In the genomic region with DNA sequence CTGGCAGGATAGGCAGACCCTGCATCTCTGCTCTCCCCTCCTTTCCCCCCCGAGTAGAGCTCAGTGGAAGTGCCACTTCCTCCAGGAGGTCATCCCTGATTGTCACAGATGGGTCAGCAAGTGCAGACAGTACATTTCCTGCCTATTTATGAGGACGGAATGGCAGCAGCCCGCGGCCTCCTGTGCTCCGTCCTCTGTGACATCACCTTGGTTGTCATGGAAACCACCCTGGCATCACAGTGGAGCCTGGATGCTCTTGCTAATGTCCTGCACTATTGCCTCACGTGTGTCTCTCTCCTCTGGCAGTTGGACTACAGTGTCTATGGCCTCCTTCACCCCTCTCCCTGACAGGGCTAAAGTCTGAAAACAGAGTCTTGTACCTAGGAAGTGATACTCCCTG, we compare ENCODE assay signal across 2 cellular contexts.
TF ChIP-seq lines count a peak whose summit lies in the region.

No MANE protein-coding gene starts in this region.

TF ChIP-seq in SK-N-SH, 30 proteins besides CTCF, POLR2A, EP300 and RAD21 (continued from another document):
- TF ChIP-seq, protein P1, sequence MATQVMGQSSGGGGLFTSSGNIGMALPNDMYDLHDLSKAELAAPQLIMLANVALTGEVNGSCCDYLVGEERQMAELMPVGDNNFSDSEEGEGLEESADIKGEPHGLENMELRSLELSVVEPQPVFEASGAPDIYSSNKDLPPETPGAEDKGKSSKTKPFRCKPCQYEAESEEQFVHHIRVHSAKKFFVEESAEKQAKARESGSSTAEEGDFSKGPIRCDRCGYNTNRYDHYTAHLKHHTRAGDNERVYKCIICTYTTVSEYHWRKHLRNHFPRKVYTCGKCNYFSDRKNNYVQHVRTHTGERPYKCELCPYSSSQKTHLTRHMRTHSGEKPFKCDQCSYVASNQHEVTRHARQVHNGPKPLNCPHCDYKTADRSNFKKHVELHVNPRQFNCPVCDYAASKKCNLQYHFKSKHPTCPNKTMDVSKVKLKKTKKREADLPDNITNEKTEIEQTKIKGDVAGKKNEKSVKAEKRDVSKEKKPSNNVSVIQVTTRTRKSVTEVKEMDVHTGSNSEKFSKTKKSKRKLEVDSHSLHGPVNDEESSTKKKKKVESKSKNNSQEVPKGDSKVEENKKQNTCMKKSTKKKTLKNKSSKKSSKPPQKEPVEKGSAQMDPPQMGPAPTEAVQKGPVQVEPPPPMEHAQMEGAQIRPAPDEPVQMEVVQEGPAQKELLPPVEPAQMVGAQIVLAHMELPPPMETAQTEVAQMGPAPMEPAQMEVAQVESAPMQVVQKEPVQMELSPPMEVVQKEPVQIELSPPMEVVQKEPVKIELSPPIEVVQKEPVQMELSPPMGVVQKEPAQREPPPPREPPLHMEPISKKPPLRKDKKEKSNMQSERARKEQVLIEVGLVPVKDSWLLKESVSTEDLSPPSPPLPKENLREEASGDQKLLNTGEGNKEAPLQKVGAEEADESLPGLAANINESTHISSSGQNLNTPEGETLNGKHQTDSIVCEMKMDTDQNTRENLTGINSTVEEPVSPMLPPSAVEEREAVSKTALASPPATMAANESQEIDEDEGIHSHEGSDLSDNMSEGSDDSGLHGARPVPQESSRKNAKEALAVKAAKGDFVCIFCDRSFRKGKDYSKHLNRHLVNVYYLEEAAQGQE (IDR thresholded peaks at IDR 0.05; ENCODE audit: low read depth, low read length): no peak
- TF ChIP-seq TEAD4 (IDR thresholded peaks at IDR 0.05; ENCODE audit: borderline replicate concordance, insufficient read depth): no peak
- TF ChIP-seq FOXJ3 (CRISPR knock-in tag; IDR thresholded peaks at IDR 0.05): no peak
- TF ChIP-seq, protein P2, sequence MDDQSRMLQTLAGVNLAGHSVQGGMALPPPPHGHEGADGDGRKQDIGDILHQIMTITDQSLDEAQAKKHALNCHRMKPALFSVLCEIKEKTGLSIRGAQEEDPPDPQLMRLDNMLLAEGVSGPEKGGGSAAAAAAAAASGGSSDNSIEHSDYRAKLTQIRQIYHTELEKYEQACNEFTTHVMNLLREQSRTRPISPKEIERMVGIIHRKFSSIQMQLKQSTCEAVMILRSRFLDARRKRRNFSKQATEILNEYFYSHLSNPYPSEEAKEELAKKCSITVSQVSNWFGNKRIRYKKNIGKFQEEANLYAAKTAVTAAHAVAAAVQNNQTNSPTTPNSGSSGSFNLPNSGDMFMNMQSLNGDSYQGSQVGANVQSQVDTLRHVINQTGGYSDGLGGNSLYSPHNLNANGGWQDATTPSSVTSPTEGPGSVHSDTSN (IDR thresholded peaks at IDR 0.05): no peak
- no peak for TF ChIP-seq MXI1 (IDR thresholded peaks at IDR 0.05; ENCODE audit: low read depth, low read length)
- TF ChIP-seq JUND (IDR thresholded peaks at IDR 0.05): no peak
- TF ChIP-seq TAF1 (IDR thresholded peaks at IDR 0.05; ENCODE audit: borderline replicate concordance, low read depth, low read length): no peak
- no peak for TF ChIP-seq RXRA (IDR thresholded peaks at IDR 0.05; ENCODE audit: borderline replicate concordance, low read depth)
- TF ChIP-seq POLR2AphosphoS5 (IDR thresholded peaks at IDR 0.05; ENCODE audit: low read depth, low read length): no peak
- no peak for TF ChIP-seq SMC3 (IDR thresholded peaks at IDR 0.05; ENCODE audit: low read depth, low read length)
- TF ChIP-seq, protein P3, sequence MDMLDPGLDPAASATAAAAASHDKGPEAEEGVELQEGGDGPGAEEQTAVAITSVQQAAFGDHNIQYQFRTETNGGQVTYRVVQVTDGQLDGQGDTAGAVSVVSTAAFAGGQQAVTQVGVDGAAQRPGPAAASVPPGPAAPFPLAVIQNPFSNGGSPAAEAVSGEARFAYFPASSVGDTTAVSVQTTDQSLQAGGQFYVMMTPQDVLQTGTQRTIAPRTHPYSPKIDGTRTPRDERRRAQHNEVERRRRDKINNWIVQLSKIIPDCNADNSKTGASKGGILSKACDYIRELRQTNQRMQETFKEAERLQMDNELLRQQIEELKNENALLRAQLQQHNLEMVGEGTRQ (IDR thresholded peaks at IDR 0.05; ENCODE audit: borderline replicate concordance, low read depth, low read length): no peak
- TF ChIP-seq, protein P4, sequence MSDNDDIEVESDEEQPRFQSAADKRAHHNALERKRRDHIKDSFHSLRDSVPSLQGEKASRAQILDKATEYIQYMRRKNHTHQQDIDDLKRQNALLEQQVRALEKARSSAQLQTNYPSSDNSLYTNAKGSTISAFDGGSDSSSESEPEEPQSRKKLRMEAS (IDR thresholded peaks at IDR 0.05; ENCODE audit: low read depth): no peak
- no peak for TF ChIP-seq GABPA (IDR thresholded peaks at IDR 0.05; ENCODE audit: low read depth)
- no peak for TF ChIP-seq GATA2 (CRISPR knock-in tag; IDR thresholded peaks at IDR 0.05)
- TF ChIP-seq YY1 (IDR thresholded peaks at IDR 0.05; ENCODE audit: low read depth): no peak
- no peak for TF ChIP-seq FOSL2 (IDR thresholded peaks at IDR 0.05; ENCODE audit: borderline replicate concordance, low read depth)
- TF ChIP-seq FOXM1 (IDR thresholded peaks at IDR 0.05; ENCODE audit: low read depth): no peak

TF ChIP-seq in SK-N-SH treated with all-trans-retinoic acid at 6 μM for 48 hours, 23 proteins besides CTCF, POLR2A, EP300 and RAD21 (continued from another document):
- TF ChIP-seq, protein P5, sequence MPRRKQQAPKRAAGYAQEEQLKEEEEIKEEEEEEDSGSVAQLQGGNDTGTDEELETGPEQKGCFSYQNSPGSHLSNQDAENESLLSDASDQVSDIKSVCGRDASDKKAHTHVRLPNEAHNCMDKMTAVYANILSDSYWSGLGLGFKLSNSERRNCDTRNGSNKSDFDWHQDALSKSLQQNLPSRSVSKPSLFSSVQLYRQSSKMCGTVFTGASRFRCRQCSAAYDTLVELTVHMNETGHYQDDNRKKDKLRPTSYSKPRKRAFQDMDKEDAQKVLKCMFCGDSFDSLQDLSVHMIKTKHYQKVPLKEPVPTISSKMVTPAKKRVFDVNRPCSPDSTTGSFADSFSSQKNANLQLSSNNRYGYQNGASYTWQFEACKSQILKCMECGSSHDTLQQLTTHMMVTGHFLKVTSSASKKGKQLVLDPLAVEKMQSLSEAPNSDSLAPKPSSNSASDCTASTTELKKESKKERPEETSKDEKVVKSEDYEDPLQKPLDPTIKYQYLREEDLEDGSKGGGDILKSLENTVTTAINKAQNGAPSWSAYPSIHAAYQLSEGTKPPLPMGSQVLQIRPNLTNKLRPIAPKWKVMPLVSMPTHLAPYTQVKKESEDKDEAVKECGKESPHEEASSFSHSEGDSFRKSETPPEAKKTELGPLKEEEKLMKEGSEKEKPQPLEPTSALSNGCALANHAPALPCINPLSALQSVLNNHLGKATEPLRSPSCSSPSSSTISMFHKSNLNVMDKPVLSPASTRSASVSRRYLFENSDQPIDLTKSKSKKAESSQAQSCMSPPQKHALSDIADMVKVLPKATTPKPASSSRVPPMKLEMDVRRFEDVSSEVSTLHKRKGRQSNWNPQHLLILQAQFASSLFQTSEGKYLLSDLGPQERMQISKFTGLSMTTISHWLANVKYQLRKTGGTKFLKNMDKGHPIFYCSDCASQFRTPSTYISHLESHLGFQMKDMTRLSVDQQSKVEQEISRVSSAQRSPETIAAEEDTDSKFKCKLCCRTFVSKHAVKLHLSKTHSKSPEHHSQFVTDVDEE (CRISPR knock-in tag; IDR thresholded peaks at IDR 0.05): no peak
- TF ChIP-seq ZFP30 (CRISPR knock-in tag; IDR thresholded peaks at IDR 0.05) (no peak), OSR1 (CRISPR knock-in tag; IDR thresholded peaks at IDR 0.05) (no peak), ESRRG (CRISPR knock-in tag; IDR thresholded peaks at IDR 0.05) (no peak), ZC3H10 (CRISPR knock-in tag; IDR thresholded peaks at IDR 0.05) (no peak), GLIS3 (CRISPR knock-in tag; IDR thresholded peaks at IDR 0.05) (no peak), TCF4 (CRISPR knock-in tag; IDR thresholded peaks at IDR 0.05; ENCODE audit: borderline replicate concordance) (no peak), ZNF8 (CRISPR knock-in tag; IDR thresholded peaks at IDR 0.05) (no peak), ZFP3 (CRISPR knock-in tag; IDR thresholded peaks at IDR 0.05) (no peak), SNAI2 (CRISPR knock-in tag; IDR thresholded peaks at IDR 0.05) (no peak), TOX (CRISPR knock-in tag; IDR thresholded peaks at IDR 0.05; ENCODE audit: borderline replicate concordance) (no peak), RARB (CRISPR knock-in tag; IDR thresholded peaks at IDR 0.05) (no peak), ISL1 (CRISPR knock-in tag; IDR thresholded peaks at IDR 0.05) (no peak)
- TF ChIP-seq, protein P6, sequence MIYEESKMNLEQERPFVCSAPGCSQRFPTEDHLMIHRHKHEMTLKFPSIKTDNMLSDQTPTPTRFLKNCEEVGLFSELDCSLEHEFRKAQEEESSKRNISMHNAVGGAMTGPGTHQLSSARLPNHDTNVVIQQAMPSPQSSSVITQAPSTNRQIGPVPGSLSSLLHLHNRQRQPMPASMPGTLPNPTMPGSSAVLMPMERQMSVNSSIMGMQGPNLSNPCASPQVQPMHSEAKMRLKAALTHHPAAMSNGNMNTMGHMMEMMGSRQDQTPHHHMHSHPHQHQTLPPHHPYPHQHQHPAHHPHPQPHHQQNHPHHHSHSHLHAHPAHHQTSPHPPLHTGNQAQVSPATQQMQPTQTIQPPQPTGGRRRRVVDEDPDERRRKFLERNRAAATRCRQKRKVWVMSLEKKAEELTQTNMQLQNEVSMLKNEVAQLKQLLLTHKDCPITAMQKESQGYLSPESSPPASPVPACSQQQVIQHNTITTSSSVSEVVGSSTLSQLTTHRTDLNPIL (CRISPR knock-in tag; IDR thresholded peaks at IDR 0.05; ENCODE audit: low read depth): no peak
